ENCODE assay signal across 22 cellular contexts in genomic region chr2:175439416-175439815, GRCh38.
DNase-seq lines count a peak whose midpoint lies in the region; ATAC-seq and TF ChIP-seq lines count a peak whose summit lies in the region.
"Had no signal": no experiment of that assay in that cellular context is flagged by ENCODE, and none has a peak within 500 bp of the region (broad histone marks: within the 10 kb centered on the region; RNA-seq: fewer than 3 reads in every experiment).

No MANE protein-coding gene starts in this region.

- H3K4ac ChIP-seq in mesenchymal stem cell (ENCODE audit: low read depth in 1 of 2, low read length in 2 of 2), result no peak overlapping the region

- H3K36me3 ChIP-seq in GM23338 (ENCODE audit: insufficient read depth) (no peaks in the 10 kb centered on the region), PC-3 (ENCODE audit: low read depth, low read length) (no peaks in the 10 kb centered on the region), mesenchymal stem cell (ENCODE audit: control insufficient read depth in 1 of 2, insufficient read depth in 2 of 2, low read depth in 1 of 2, low read length in 2 of 2) (no peaks in the 10 kb centered on the region)
- H3K36me3 ChIP-seq: neural progenitor cell had no signal

- H3K27ac ChIP-seq in GM23338 (ENCODE audit: low read depth), result no peak overlapping the region
- no peak overlapping the region for H3K27ac ChIP-seq in PC-3 (ENCODE audit: low read length)
- H3K27ac ChIP-seq in mesenchymal stem cell (ENCODE audit: low read length, poor library complexity, severe bottlenecking), result no peak overlapping the region
- H3K27ac ChIP-seq: neural progenitor cell, SK-N-MC, VCaP had no signal

- no peak overlapping the region for H2BK5ac ChIP-seq in mesenchymal stem cell (ENCODE audit: low read depth, low read length, poor library complexity, severe bottlenecking)

- no peaks in the 10 kb centered on the region; the same call in 2 of the 3 replicates for H3K9me3 Mint-ChIP-seq in GM23338
- H3K9me3 Mint-ChIP-seq in activated T-helper 17 cell treated with anti-CD3 and anti-CD28 coated beads, Interleukin-2, amount 50 U/mL, for 72 hours, result no peaks in the 10 kb centered on the region
- H3K9me3 Mint-ChIP-seq: central memory CD8-positive, alpha-beta T cell; neural progenitor cell; type B pancreatic cell had no signal

- no peaks in the 10 kb centered on the region for H3K36me3 Mint-ChIP-seq in GM23338 (ENCODE audit: low read depth)
- no peaks in the 10 kb centered on the region for H3K36me3 Mint-ChIP-seq in activated T-helper 17 cell treated with anti-CD3 and anti-CD28 coated beads, Interleukin-2, amount 50 U/mL, for 72 hours (ENCODE audit: low read depth)
- H3K36me3 Mint-ChIP-seq: neural progenitor cell, type B pancreatic cell had no signal

- peaks cover 23% of the 10 kb centered on the region for H3K4me1 Mint-ChIP-seq in GM23338
- no peaks in the 10 kb centered on the region for H3K4me1 Mint-ChIP-seq in activated T-helper 17 cell treated with anti-CD3 and anti-CD28 coated beads, Interleukin-2, amount 50 U/mL, for 72 hours
- H3K4me1 Mint-ChIP-seq: central memory CD8-positive, alpha-beta T cell had no signal

- H3K4me3 Mint-ChIP-seq in GM23338, result no peak overlapping the region
- H3K4me3 Mint-ChIP-seq in activated T-helper 17 cell treated with anti-CD3 and anti-CD28 coated beads, Interleukin-2, amount 50 U/mL, for 72 hours, result no peak overlapping the region
- H3K4me3 Mint-ChIP-seq: central memory CD8-positive, alpha-beta T cell; neural progenitor cell; type B pancreatic cell had no signal

- H3K9ac ChIP-seq in PC-3 (ENCODE audit: low read length) (no peak overlapping the region), mesenchymal stem cell (ENCODE audit: low read length) (no peak overlapping the region)
- H3K9ac ChIP-seq: neural progenitor cell had no signal

- DNase-seq in DMS53 (lab: John Stamatoyannopoulos, UW), result peak; percentile 42
- DNase-seq in DMS53 treated with DMSO at 0.1 percent for 48 hours (lab: John Stamatoyannopoulos, UW; ENCODE audit: unreplicated experiment), result no peak
- no peak for DNase-seq in GM23338 (ENCODE audit: low spot score)
- DNase-seq in PC-3, result peak; percentile 17
- no peak for DNase-seq in mesenchymal stem cell
- DNase-seq in activated CD4-positive, alpha-beta T cell treated with anti-CD3 and anti-CD28 coated beads for 1 hour, result no peak
- DNase-seq: activated CD4-positive, alpha-beta T cell treated with anti-CD3 and anti-CD28 coated beads, Interleukin-2, amount 50 U/mL, for 48 hours; activated gamma-delta T cell; dermis blood vessel endothelial cell; kidney glomerular epithelial cell; NCI-H1105 treated with DMSO at 0.1 percent for 48 hours; NCI-H446; posterior cingulate gyrus had no signal

- H3K9me2 ChIP-seq in GM23338 (ENCODE audit: insufficient read depth) (no peaks in the 10 kb centered on the region; the same call in 1 of the 2 replicates), PC-3 (replicated peaks; ENCODE audit: low read length) (no peaks in the 10 kb centered on the region)

- no TSS peak for BruUV-seq in PC-3 (replicated peaks; lab: Mats Ljungman, UMichigan)

- intact Hi-C loops in PC-3 (cut with micrococcal nuclease), result no loop called here

- H3K79me1 ChIP-seq in mesenchymal stem cell (replicated peaks; ENCODE audit: low read length, poor library complexity, severe bottlenecking), result no peaks in the 10 kb centered on the region

- H4K20me1 ChIP-seq in GM23338 (replicated peaks; ENCODE audit: insufficient read depth), result no peaks in the 10 kb centered on the region
- no peaks in the 10 kb centered on the region for H4K20me1 ChIP-seq in PC-3 (ENCODE audit: low read length)

- no peak overlapping the region for H4K8ac ChIP-seq in mesenchymal stem cell (ENCODE audit: low read length)

- H3K79me2 ChIP-seq in GM23338 (replicated peaks; ENCODE audit: insufficient read depth) (no peaks in the 10 kb centered on the region), PC-3 (ENCODE audit: low read length) (no peaks in the 10 kb centered on the region)

- H3K4me1 ChIP-seq in GM23338 (ENCODE audit: insufficient read depth) (peaks cover 13% of the 10 kb centered on the region), PC-3 (ENCODE audit: insufficient read depth, low read length) (no peaks in the 10 kb centered on the region), mesenchymal stem cell (ENCODE audit: control insufficient read depth, insufficient read depth, low read depth, low read length) (no peaks in the 10 kb centered on the region)

- 5% methylated on average over 1 of the region's 1 CpG for WGBS in mesenchymal stem cell

- no peak overlapping the region for H2BK12ac ChIP-seq in mesenchymal stem cell (ENCODE audit: low read length in 2 of 2)

- TF ChIP-seq CTCF in GM23338 (conservative IDR thresholded peaks at IDR 0.05; ENCODE audit: low read depth in 2 of 2) (peak; percentile 18 to 50; a peak in 3 of 4 replicates), PC-3 (conservative IDR thresholded peaks at IDR 0.05; ENCODE audit: low read depth, low read length) (peak; percentile 34)

- H4K91ac ChIP-seq in mesenchymal stem cell (ENCODE audit: low read length), result peak overlapping the region; percentile 23

- H3K4me2 ChIP-seq in GM23338 (no peak overlapping the region), PC-3 (ENCODE audit: low read length) (no peak overlapping the region), mesenchymal stem cell (ENCODE audit: low read length, poor library complexity, severe bottlenecking) (no peak overlapping the region)
- H3K4me2 ChIP-seq: neural progenitor cell had no signal

- H3K27me3 Mint-ChIP-seq in GM23338 (ENCODE audit: insufficient read depth, low read depth, poor library complexity), result peaks cover 2% of the 10 kb centered on the region
- peaks cover 8% of the 10 kb centered on the region for H3K27me3 Mint-ChIP-seq in activated T-helper 17 cell treated with anti-CD3 and anti-CD28 coated beads, Interleukin-2, amount 50 U/mL, for 72 hours

- H2AFZ ChIP-seq in GM23338 (no peak overlapping the region), PC-3 (ENCODE audit: low read length) (no peak overlapping the region), mesenchymal stem cell (ENCODE audit: low read depth, low read length) (no peak overlapping the region)
- H2AFZ ChIP-seq: neural progenitor cell had no signal

- H3K27me3 ChIP-seq in GM23338 (ENCODE audit: insufficient read depth) (no peaks in the 10 kb centered on the region), PC-3 (ENCODE audit: low read length) (peaks cover 68% of the 10 kb centered on the region), mesenchymal stem cell (ENCODE audit: control insufficient read depth in 1 of 2, insufficient read depth in 1 of 2, low read length in 2 of 2) (no peaks in the 10 kb centered on the region)
- H3K27me3 ChIP-seq: neural progenitor cell had no signal

- no peak overlapping the region for H3K18ac ChIP-seq in mesenchymal stem cell (ENCODE audit: low read depth in 1 of 2, low read length in 2 of 2)

- no peak overlapping the region for H2BK15ac ChIP-seq in mesenchymal stem cell (ENCODE audit: low read depth, poor library complexity, severe bottlenecking)

- no peak overlapping the region for H3K23ac ChIP-seq in mesenchymal stem cell (ENCODE audit: low read length in 2 of 2)

- no peak overlapping the region for H3K27ac Mint-ChIP-seq in GM23338
- no peak overlapping the region for H3K27ac Mint-ChIP-seq in activated T-helper 17 cell treated with anti-CD3 and anti-CD28 coated beads, Interleukin-2, amount 50 U/mL, for 72 hours
- H3K27ac Mint-ChIP-seq: neural progenitor cell, type B pancreatic cell had no signal

- H2BK120ac ChIP-seq in mesenchymal stem cell (ENCODE audit: low read depth, low read length), result no peak overlapping the region

- POLR2A ChIA-PET in PC-3 (lab: Charles Lee; ENCODE audit: unreplicated experiment), result no interaction called here

- CTCF ChIA-PET in PC-3 (lab: Charles Lee), result no interaction called here

- no peak overlapping the region for H2AK5ac ChIP-seq in mesenchymal stem cell (ENCODE audit: low read length, severe bottlenecking)

- peak; percentile 50 for ATAC-seq in GM23338
- ATAC-seq in PC-3, result peak; percentile 24; the same call in 1 of the 2 replicates
- no peak for ATAC-seq in activated T-helper 17 cell treated with anti-CD3 and anti-CD28 coated beads, Interleukin-2, amount 50 U/mL, for 72 hours (replicated peaks)
- ATAC-seq in HG02840 (IDR thresholded peaks at IDR 0.05; ENCODE audit: low FRiP score, unreplicated experiment), result no peak
- ATAC-seq: GM12878 had no signal

- H3K9me3 ChIP-seq in PC-3 (ENCODE audit: low read length), result no peaks in the 10 kb centered on the region
- no peaks in the 10 kb centered on the region for H3K9me3 ChIP-seq in mesenchymal stem cell (ENCODE audit: control insufficient read depth, low read length)

- H3K14ac ChIP-seq in mesenchymal stem cell (ENCODE audit: low read length in 2 of 2), result no peak overlapping the region

- no peak overlapping the region for H3K4me3 ChIP-seq in GM23338
- H3K4me3 ChIP-seq in PC-3 (ENCODE audit: low read length), result no peak overlapping the region
- H3K4me3 ChIP-seq in mesenchymal stem cell (ENCODE audit: insufficient read depth in 1 of 2, low read depth in 1 of 2, low read length in 2 of 2), result no peak overlapping the region
- H3K4me3 ChIP-seq: GM12878, lung, neural progenitor cell, SK-N-MC had no signal

- no peaks in the 10 kb centered on the region for H3F3A ChIP-seq in GM23338 (replicated peaks; ENCODE audit: low read depth)
- no peaks in the 10 kb centered on the region for H3F3A ChIP-seq in PC-3 (ENCODE audit: low read length, unreplicated experiment)

TF ChIP-seq in GM23338, 12 proteins besides CTCF, POLR2A, EP300 and RAD21 (continues in another document):
- no peak for TF ChIP-seq EZH2phosphoT487 (IDR thresholded peaks at IDR 0.05; ENCODE audit: unreplicated experiment)
- no peak for TF ChIP-seq JUNB (IDR thresholded peaks at IDR 0.05; ENCODE audit: unreplicated experiment)
- no peak for TF ChIP-seq POLR2AphosphoS5 (IDR thresholded peaks at IDR 0.05; ENCODE audit: low read depth)
- no peak for TF ChIP-seq CREB1 (CRISPR knock-in tag; IDR thresholded peaks at IDR 0.05; ENCODE audit: low read depth)
- TF ChIP-seq STAT1 (IDR thresholded peaks at IDR 0.05; ENCODE audit: unreplicated experiment), result no peak
- TF ChIP-seq ZNF331 (CRISPR knock-in tag; IDR thresholded peaks at IDR 0.05; ENCODE audit: low read depth), result no peak
- TF ChIP-seq ETS1 (IDR thresholded peaks at IDR 0.05), result no peak
- TF ChIP-seq ZNF114 (CRISPR knock-in tag; IDR thresholded peaks at IDR 0.05), result no peak

Comparison
In these comparisons a context has a peak if more than half of its experiments do, and no peak if none do; other contexts are left out.
1. DNase-seq: peak in DMS53 (single experiment) and PC-3 (single experiment); none in DMS53 treated with DMSO at 0.1 percent for 48 hours (single experiment), GM23338 (single experiment), mesenchymal stem cell (single experiment) and activated CD4-positive, alpha-beta T cell treated with anti-CD3 and anti-CD28 coated beads for 1 hour (single experiment).
2. ATAC-seq: peak in GM23338 (single experiment) and PC-3 (single experiment); none in activated T-helper 17 cell treated with anti-CD3 and anti-CD28 coated beads, Interleukin-2, amount 50 U/mL, for 72 hours (single experiment) and HG02840 (single experiment).